ENCODE assay signal across 17 cellular contexts in the genomic region with DNA sequence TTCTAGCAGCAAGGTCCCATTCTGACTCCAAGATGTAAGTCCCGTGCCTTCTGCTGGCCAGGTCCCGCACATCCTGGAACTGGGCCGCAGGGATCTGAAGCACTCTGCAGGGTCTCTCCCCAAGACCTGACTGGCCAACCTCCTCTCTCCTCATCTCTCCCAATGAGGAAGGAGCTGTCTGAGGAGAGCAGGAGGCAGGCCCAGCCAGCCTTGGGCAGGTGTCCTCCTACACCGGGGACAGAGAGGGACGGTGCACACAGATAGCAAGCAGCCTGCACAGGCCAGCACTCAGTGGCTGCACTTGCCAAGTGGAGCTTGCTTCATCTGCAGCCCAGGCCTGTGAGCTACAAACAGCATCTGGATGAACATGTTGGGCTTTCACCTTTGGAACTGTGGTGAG.
DNase-seq lines count a peak whose midpoint lies in the region; ATAC-seq, FAIRE-seq and TF ChIP-seq lines count a peak whose summit lies in the region.
"Had no signal": no experiment of that assay in that cellular context is flagged by ENCODE, and none has a peak within 500 bp of the region (broad histone marks: within the 10 kb centered on the region; RNA-seq: fewer than 3 reads in every experiment).

No MANE protein-coding gene starts in this region.

- no peaks in the 10 kb centered on the region for H3K9me3 ChIP-seq in H1 (ENCODE audit: insufficient read depth in 2 of 2, low read depth in 1 of 2, low read length in 1 of 2)
- H3K9me3 ChIP-seq: heart right ventricle, ovary had no signal

- no peaks in the 10 kb centered on the region for H3K9me3 Mint-ChIP-seq in osteocyte (ENCODE audit: unreplicated experiment)
- H3K9me3 Mint-ChIP-seq in progenitor cell of endocrine pancreas (ENCODE audit: low read depth), result no peaks in the 10 kb centered on the region
- no peaks in the 10 kb centered on the region for H3K9me3 Mint-ChIP-seq in activated CD8-positive, alpha-beta T cell treated with anti-CD3 and anti-CD28 coated beads for 36 hours
- H3K9me3 Mint-ChIP-seq: natural killer cell had no signal

- ATAC-seq in left ventricle myocardium superior, result peak; percentile 18
- no peak for ATAC-seq in Right ventricle myocardium inferior
- no peak for ATAC-seq in activated CD8-positive, alpha-beta T cell treated with anti-CD3 and anti-CD28 coated beads for 36 hours
- ATAC-seq: stimulated activated naive CD8-positive, alpha-beta T cell treated with anti-CD3 and anti-CD28 coated beads, Interleukin-15, Interleukin-2, amounts not matched to agents 100 U/mL and 50 U/mL, for 24 hours had no signal

- CTCF ChIA-PET in H1 (lab: Charles Lee; ENCODE audit: partially characterized antibody), result interaction anchor here (1.0 to 4.4 kb wide), 5 partner anchors 15 to 358 kb away, joined by 3 to 31 read pairs (median 7); no protein-coding TSS in a partner anchor
- CTCF ChIA-PET in activated CD8-positive, alpha-beta T cell treated with anti-CD3 and anti-CD28 coated beads for 36 hours (lab: Charles Lee), result no interaction called here

- H3K4me3 Mint-ChIP-seq in osteocyte (ENCODE audit: unreplicated experiment), result no peak overlapping the region
- no peak overlapping the region for H3K4me3 Mint-ChIP-seq in progenitor cell of endocrine pancreas (ENCODE audit: low read depth)
- no peak overlapping the region for H3K4me3 Mint-ChIP-seq in activated CD8-positive, alpha-beta T cell treated with anti-CD3 and anti-CD28 coated beads for 36 hours
- H3K4me3 Mint-ChIP-seq: B cell, natural killer cell had no signal

- H3K9ac ChIP-seq in H1 (replicated peaks in 1 of 4; ENCODE audit: extremely low read depth in 1 of 4, low read depth in 3 of 4, low read length in 3 of 4), result no peak overlapping the region

- TF ChIP-seq CTCF in H1 (IDR thresholded peaks at IDR 0.05; ENCODE audit: control extremely low read depth in 1 of 3, insufficient read depth in 1 of 3, low read depth in 1 of 3, low read length in 3 of 3), result no peak
- no peak for TF ChIP-seq CTCF in osteocyte (IDR thresholded peaks at IDR 0.05)
- TF ChIP-seq CTCF in progenitor cell of endocrine pancreas (IDR thresholded peaks at IDR 0.05; ENCODE audit: unreplicated experiment), result no peak
- TF ChIP-seq CTCF in activated CD8-positive, alpha-beta T cell treated with anti-CD3 and anti-CD28 coated beads for 36 hours (IDR thresholded peaks at IDR 0.05), result no peak

- H3K27me3 Mint-ChIP-seq in osteocyte (ENCODE audit: unreplicated experiment) (no peaks in the 10 kb centered on the region), progenitor cell of endocrine pancreas (peaks cover 25% of the 10 kb centered on the region)
- H3K27me3 Mint-ChIP-seq in activated CD8-positive, alpha-beta T cell treated with anti-CD3 and anti-CD28 coated beads for 36 hours, result no peaks in the 10 kb centered on the region
- H3K27me3 Mint-ChIP-seq: B cell had no signal

- H2BK15ac ChIP-seq in H1 (ENCODE audit: low read length), result no peak overlapping the region

- no peak for FAIRE-seq in H1 (lab: Jason Lieb, UNC)

- H3K23me2 ChIP-seq in H1 (ENCODE audit: low read depth, low read length), result no peaks in the 10 kb centered on the region

- H3K27ac Mint-ChIP-seq in osteocyte (ENCODE audit: unreplicated experiment), result no peak overlapping the region
- H3K27ac Mint-ChIP-seq in progenitor cell of endocrine pancreas, result no peak overlapping the region
- no peak overlapping the region for H3K27ac Mint-ChIP-seq in activated CD8-positive, alpha-beta T cell treated with anti-CD3 and anti-CD28 coated beads for 36 hours
- H3K27ac Mint-ChIP-seq: B cell, natural killer cell had no signal

- H2BK5ac ChIP-seq in H1 (ENCODE audit: low read depth, low read length), result no peak overlapping the region

- no peak overlapping the region for H3K23ac ChIP-seq in H1 (ENCODE audit: insufficient read length)

- no peak for TF ChIP-seq POLR2A in H1 (IDR thresholded peaks at IDR 0.05; ENCODE audit: control extremely low read depth in 1 of 2, low read depth in 2 of 2, low read length in 2 of 2)

- H4K91ac ChIP-seq in H1 (replicated peaks; ENCODE audit: insufficient read length, low read length), result peak overlapping the region; percentile 41

- H3K14ac ChIP-seq in H1 (ENCODE audit: insufficient read length), result no peak overlapping the region

- no peaks in the 10 kb centered on the region for H4K20me1 ChIP-seq in H1 (replicated peaks in 1 of 2; ENCODE audit: control insufficient read depth in 1 of 2, insufficient read depth in 2 of 2, low read length in 2 of 2)

- H3K4me1 Mint-ChIP-seq in osteocyte (ENCODE audit: unreplicated experiment) (peaks cover 21% of the 10 kb centered on the region), progenitor cell of endocrine pancreas (ENCODE audit: low read depth) (peaks cover 5% of the 10 kb centered on the region)
- H3K4me1 Mint-ChIP-seq in activated CD8-positive, alpha-beta T cell treated with anti-CD3 and anti-CD28 coated beads for 36 hours (ENCODE audit: low read depth), result peaks cover 7% of the 10 kb centered on the region
- H3K4me1 Mint-ChIP-seq: B cell had no signal

- no peak for TF ChIP-seq RAD21 in H1 (IDR thresholded peaks at IDR 0.05 in 1 of 2, conservative IDR thresholded peaks at IDR 0.05 in 1 of 2; ENCODE audit: low read depth in 2 of 2, low read length in 2 of 2)

- no peak overlapping the region for H2AK5ac ChIP-seq in H1 (ENCODE audit: low read depth, low read length)

- H4K8ac ChIP-seq in H1 (ENCODE audit: extremely low read depth, insufficient read depth, low read length), result no peak overlapping the region

- H2AFZ ChIP-seq in H1 (ENCODE audit: low read length), result no peak overlapping the region

- H3K79me1 ChIP-seq in H1 (ENCODE audit: low read depth, low read length), result no peaks in the 10 kb centered on the region

- intact Hi-C loops in left ventricle myocardium superior (cut with micrococcal nuclease) (no loop called here), Right ventricle myocardium inferior (cut with DNase I) (loop anchor here (5.0 kb wide), 1 partner anchor 81 kb away; no protein-coding TSS in a partner anchor)
- intact Hi-C loops in activated CD8-positive, alpha-beta T cell treated with anti-CD3 and anti-CD28 coated beads for 36 hours (cut with micrococcal nuclease), result no loop called here

- no peak overlapping the region for H3K18ac ChIP-seq in H1 (ENCODE audit: extremely low read depth, low read length)

- peaks cover 2 to 7% (median 3%) of the 10 kb centered on the region in 4 experiments; a peak in 4 of 7 replicates for H3K4me1 ChIP-seq in H1 (replicated peaks in 1 of 4; ENCODE audit: control insufficient read depth in 3 of 4, insufficient read depth in 4 of 4, low read length in 3 of 4)

- H3K4ac ChIP-seq in H1 (replicated peaks; ENCODE audit: insufficient read length, low read depth, low read length), result no peak overlapping the region

- no peaks in the 10 kb centered on the region for H3K36me3 Mint-ChIP-seq in osteocyte (ENCODE audit: unreplicated experiment)
- no peaks in the 10 kb centered on the region for H3K36me3 Mint-ChIP-seq in progenitor cell of endocrine pancreas (ENCODE audit: insufficient read depth)
- no peaks in the 10 kb centered on the region for H3K36me3 Mint-ChIP-seq in activated CD8-positive, alpha-beta T cell treated with anti-CD3 and anti-CD28 coated beads for 36 hours (ENCODE audit: low read depth)
- H3K36me3 Mint-ChIP-seq: natural killer cell had no signal

- 89% methylated on average over 5 of the region's 5 CpGs; no CpG with 5 or more reads in 1 of the 2 experiments for WGBS in H1 (ENCODE audit: extremely low coverage in 1 of 2, insufficient coverage in 1 of 2, insufficient read length in 1 of 2, insufficient replicate concordance in 2 of 2, low coverage in 1 of 2, low lambda C conversion rate in 2 of 2, missing lambda C conversion rate in 1 of 2), 2 experiments

- H3K36me3 ChIP-seq in H1 (ENCODE audit: control insufficient read depth in 2 of 4, insufficient read depth in 4 of 4, low read length in 3 of 4), result no peaks in the 10 kb centered on the region
- H3K36me3 ChIP-seq: heart right ventricle, ovary had no signal

- H2BK120ac ChIP-seq in H1 (replicated peaks; ENCODE audit: low read depth, low read length), result no peak overlapping the region

- no peak for DNase-seq in left ventricle myocardium superior
- DNase-seq in Right ventricle myocardium inferior (ENCODE audit: missing footprints), result no peak
- peak in 1 of 2 experiments; percentile 40 for DNase-seq in H1 (ENCODE audit: low read depth in 1 of 2, low spot score in 2 of 2)
- DNase-seq in osteocyte (ENCODE audit: extremely low spot score, unreplicated experiment), result peak; percentile 82
- no peak for DNase-seq in SKM-1 (lab: John Stamatoyannopoulos, UW; ENCODE audit: unreplicated experiment)
- no peak for DNase-seq in progenitor cell of endocrine pancreas (ENCODE audit: low spot score, unreplicated experiment)
- DNase-seq in activated CD8-positive, alpha-beta T cell treated with anti-CD3 and anti-CD28 coated beads for 36 hours, result no peak
- no peak for DNase-seq in hippocampal formation (lab: John Stamatoyannopoulos, UW)
- DNase-seq: activated effector memory CD4-positive, alpha-beta T cell treated with anti-CD3 and anti-CD28 coated beads, Interleukin-2, amount 50 U/mL, for 16 hours; H7; midbrain; natural killer cell; stimulated activated CD4-positive, alpha-beta T cell treated with anti-CD3 and anti-CD28 coated beads, Interleukin-15, amount 100 ng/mL, for 24 hours; stimulated activated naive CD8-positive, alpha-beta T cell treated with anti-CD3 and anti-CD28 coated beads, Interleukin-15, Interleukin-2, amounts not matched to agents 100 U/mL and 50 U/mL, for 24 hours had no signal

- no peak overlapping the region for H3K4me2 ChIP-seq in H1 (ENCODE audit: insufficient read depth in 1 of 2, low read depth in 2 of 2, low read length in 2 of 2)

- no peak overlapping the region for H2BK12ac ChIP-seq in H1 (ENCODE audit: low read depth, low read length)

- no peaks in the 10 kb centered on the region for H3K27me3 ChIP-seq in H1 (replicated peaks in 1 of 4; ENCODE audit: control insufficient read depth in 3 of 4, extremely low read depth in 1 of 4, insufficient read depth in 3 of 4, low read length in 3 of 4)
- H3K27me3 ChIP-seq: heart right ventricle, ovary had no signal

- POLR2A ChIA-PET in H1 (lab: Charles Lee; ENCODE audit: partially characterized antibody), result no interaction called here
- POLR2A ChIA-PET in activated CD8-positive, alpha-beta T cell treated with anti-CD3 and anti-CD28 coated beads for 36 hours (lab: Charles Lee), result no interaction called here

- no peak overlapping the region for H3K27ac ChIP-seq in H1 (ENCODE audit: low read depth, low read length)
- H3K27ac ChIP-seq: ovary had no signal

- H4K5ac ChIP-seq in H1 (ENCODE audit: insufficient read length, low read depth, low read length), result no peak overlapping the region

- no peak for TF ChIP-seq EP300 in H1 (IDR thresholded peaks at IDR 0.05; ENCODE audit: borderline replicate concordance in 1 of 2, low read depth in 2 of 2, low read length in 2 of 2)

- no peak overlapping the region for H3K4me3 ChIP-seq in H1 (ENCODE audit: extremely low read depth in 1 of 4, insufficient read depth in 2 of 4, low read depth in 3 of 4, low read length in 4 of 4)
- H3K4me3 ChIP-seq: heart right ventricle, ovary had no signal

- H2BK20ac ChIP-seq in H1 (ENCODE audit: low read length), result no peak overlapping the region

- H3K56ac ChIP-seq in H1 (replicated peaks; ENCODE audit: insufficient read length, low read depth, low read length), result no peak overlapping the region

- H3K79me2 ChIP-seq in H1 (ENCODE audit: control insufficient read depth in 1 of 2, insufficient read depth in 2 of 2, low read length in 2 of 2), result no peaks in the 10 kb centered on the region
